Comparison of ENCODE assay signal across 2 cellular contexts in the genomic region with DNA sequence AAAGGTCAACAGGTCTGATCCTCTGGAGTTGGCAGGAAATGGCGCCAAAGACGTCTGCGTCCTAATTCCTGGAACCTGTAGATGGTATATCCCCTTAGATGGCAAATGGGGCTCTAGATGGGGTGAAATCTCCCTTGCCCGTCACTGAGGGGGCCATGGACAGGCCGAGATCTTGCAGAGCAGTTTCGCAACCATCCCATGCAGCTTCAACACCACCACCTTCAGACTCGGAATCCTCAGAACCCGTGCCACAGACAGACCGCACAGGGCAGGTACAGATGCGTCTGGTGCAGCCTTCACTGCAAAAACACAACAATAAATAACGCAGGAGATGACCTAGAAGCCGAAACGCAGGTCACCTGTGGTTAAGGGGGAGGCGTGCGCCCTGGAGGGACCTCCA.
TF ChIP-seq lines count a peak whose summit lies in the region.

No MANE protein-coding gene starts in this region.

TF ChIP-seq in HepG2, 621 proteins besides CTCF, POLR2A, EP300 and RAD21:
- TF ChIP-seq POLR2G (IDR thresholded peaks at IDR 0.05; ENCODE audit: low read depth, low read length) (0 out of 2 replicates have a peak, but pooled peaks have one; percentile 26), TAF1 (CRISPR knock-in tag; IDR thresholded peaks at IDR 0.05) (no peak), MEF2D (CRISPR knock-in tag; IDR thresholded peaks at IDR 0.05) (no peak), CEBPB (IDR thresholded peaks at IDR 0.05; ENCODE audit: borderline replicate concordance, low read depth, low read length) (peak; percentile 63), GPN1 (CRISPR knock-in tag; IDR thresholded peaks at IDR 0.05; ENCODE audit: borderline replicate concordance) (no peak), RFX1 (IDR thresholded peaks at IDR 0.05) (no peak), IRF1 (CRISPR knock-in tag; IDR thresholded peaks at IDR 0.05; ENCODE audit: low read depth) (no peak)

TF ChIP-seq in H1, 55 proteins besides CTCF, POLR2A, EP300 and RAD21:
- TF ChIP-seq NANOG (IDR thresholded peaks at IDR 0.05; ENCODE audit: insufficient read depth, low read depth, low read length, poor library complexity, severe bottlenecking) (no peak), SIX5 (IDR thresholded peaks at IDR 0.05; ENCODE audit: low read depth, low read length) (no peak), HDAC2 (IDR thresholded peaks at IDR 0.05; ENCODE audit: borderline replicate concordance in 1 of 2, low read depth in 2 of 2, low read length in 2 of 2) (no peak), TCF12 (IDR thresholded peaks at IDR 0.05; ENCODE audit: low read depth, low read length) (no peak), YY1 (IDR thresholded peaks at IDR 0.05; ENCODE audit: low read depth, low read length) (no peak), SP4 (IDR thresholded peaks at IDR 0.05; ENCODE audit: low read length) (no peak), ZNF274 (IDR thresholded peaks at IDR 0.05; ENCODE audit: borderline replicate concordance, extremely low read depth, low read length) (no peak), TAF1 (IDR thresholded peaks at IDR 0.05; ENCODE audit: low read depth, low read length) (no peak), POLR2AphosphoS5 (IDR thresholded peaks at IDR 0.05; ENCODE audit: low read depth, low read length) (no peak), EZH2 (IDR thresholded peaks at IDR 0.05; ENCODE audit: low read depth, low read length, severe bottlenecking) (no peak), CHD2 (IDR thresholded peaks at IDR 0.05; ENCODE audit: low read length) (no peak), RFX5 (IDR thresholded peaks at IDR 0.05; ENCODE audit: borderline replicate concordance, low read depth, low read length) (no peak), CTBP2 (IDR thresholded peaks at IDR 0.05; ENCODE audit: borderline replicate concordance, insufficient read depth, insufficient read length, low read length) (no peak), BACH1 (IDR thresholded peaks at IDR 0.05; ENCODE audit: low read length) (no peak)
- TF ChIP-seq, protein P1, sequence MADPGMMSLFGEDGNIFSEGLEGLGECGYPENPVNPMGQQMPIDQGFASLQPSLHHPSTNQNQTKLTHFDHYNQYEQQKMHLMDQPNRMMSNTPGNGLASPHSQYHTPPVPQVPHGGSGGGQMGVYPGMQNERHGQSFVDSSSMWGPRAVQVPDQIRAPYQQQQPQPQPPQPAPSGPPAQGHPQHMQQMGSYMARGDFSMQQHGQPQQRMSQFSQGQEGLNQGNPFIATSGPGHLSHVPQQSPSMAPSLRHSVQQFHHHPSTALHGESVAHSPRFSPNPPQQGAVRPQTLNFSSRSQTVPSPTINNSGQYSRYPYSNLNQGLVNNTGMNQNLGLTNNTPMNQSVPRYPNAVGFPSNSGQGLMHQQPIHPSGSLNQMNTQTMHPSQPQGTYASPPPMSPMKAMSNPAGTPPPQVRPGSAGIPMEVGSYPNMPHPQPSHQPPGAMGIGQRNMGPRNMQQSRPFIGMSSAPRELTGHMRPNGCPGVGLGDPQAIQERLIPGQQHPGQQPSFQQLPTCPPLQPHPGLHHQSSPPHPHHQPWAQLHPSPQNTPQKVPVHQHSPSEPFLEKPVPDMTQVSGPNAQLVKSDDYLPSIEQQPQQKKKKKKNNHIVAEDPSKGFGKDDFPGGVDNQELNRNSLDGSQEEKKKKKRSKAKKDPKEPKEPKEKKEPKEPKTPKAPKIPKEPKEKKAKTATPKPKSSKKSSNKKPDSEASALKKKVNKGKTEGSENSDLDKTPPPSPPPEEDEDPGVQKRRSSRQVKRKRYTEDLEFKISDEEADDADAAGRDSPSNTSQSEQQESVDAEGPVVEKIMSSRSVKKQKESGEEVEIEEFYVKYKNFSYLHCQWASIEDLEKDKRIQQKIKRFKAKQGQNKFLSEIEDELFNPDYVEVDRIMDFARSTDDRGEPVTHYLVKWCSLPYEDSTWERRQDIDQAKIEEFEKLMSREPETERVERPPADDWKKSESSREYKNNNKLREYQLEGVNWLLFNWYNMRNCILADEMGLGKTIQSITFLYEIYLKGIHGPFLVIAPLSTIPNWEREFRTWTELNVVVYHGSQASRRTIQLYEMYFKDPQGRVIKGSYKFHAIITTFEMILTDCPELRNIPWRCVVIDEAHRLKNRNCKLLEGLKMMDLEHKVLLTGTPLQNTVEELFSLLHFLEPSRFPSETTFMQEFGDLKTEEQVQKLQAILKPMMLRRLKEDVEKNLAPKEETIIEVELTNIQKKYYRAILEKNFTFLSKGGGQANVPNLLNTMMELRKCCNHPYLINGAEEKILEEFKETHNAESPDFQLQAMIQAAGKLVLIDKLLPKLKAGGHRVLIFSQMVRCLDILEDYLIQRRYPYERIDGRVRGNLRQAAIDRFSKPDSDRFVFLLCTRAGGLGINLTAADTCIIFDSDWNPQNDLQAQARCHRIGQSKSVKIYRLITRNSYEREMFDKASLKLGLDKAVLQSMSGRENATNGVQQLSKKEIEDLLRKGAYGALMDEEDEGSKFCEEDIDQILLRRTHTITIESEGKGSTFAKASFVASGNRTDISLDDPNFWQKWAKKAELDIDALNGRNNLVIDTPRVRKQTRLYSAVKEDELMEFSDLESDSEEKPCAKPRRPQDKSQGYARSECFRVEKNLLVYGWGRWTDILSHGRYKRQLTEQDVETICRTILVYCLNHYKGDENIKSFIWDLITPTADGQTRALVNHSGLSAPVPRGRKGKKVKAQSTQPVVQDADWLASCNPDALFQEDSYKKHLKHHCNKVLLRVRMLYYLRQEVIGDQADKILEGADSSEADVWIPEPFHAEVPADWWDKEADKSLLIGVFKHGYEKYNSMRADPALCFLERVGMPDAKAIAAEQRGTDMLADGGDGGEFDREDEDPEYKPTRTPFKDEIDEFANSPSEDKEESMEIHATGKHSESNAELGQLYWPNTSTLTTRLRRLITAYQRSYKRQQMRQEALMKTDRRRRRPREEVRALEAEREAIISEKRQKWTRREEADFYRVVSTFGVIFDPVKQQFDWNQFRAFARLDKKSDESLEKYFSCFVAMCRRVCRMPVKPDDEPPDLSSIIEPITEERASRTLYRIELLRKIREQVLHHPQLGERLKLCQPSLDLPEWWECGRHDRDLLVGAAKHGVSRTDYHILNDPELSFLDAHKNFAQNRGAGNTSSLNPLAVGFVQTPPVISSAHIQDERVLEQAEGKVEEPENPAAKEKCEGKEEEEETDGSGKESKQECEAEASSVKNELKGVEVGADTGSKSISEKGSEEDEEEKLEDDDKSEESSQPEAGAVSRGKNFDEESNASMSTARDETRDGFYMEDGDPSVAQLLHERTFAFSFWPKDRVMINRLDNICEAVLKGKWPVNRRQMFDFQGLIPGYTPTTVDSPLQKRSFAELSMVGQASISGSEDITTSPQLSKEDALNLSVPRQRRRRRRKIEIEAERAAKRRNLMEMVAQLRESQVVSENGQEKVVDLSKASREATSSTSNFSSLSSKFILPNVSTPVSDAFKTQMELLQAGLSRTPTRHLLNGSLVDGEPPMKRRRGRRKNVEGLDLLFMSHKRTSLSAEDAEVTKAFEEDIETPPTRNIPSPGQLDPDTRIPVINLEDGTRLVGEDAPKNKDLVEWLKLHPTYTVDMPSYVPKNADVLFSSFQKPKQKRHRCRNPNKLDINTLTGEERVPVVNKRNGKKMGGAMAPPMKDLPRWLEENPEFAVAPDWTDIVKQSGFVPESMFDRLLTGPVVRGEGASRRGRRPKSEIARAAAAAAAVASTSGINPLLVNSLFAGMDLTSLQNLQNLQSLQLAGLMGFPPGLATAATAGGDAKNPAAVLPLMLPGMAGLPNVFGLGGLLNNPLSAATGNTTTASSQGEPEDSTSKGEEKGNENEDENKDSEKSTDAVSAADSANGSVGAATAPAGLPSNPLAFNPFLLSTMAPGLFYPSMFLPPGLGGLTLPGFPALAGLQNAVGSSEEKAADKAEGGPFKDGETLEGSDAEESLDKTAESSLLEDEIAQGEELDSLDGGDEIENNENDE (IDR thresholded peaks at IDR 0.05; ENCODE audit: insufficient replicate concordance, low read length), result no peak
- TF ChIP-seq, protein P2, sequence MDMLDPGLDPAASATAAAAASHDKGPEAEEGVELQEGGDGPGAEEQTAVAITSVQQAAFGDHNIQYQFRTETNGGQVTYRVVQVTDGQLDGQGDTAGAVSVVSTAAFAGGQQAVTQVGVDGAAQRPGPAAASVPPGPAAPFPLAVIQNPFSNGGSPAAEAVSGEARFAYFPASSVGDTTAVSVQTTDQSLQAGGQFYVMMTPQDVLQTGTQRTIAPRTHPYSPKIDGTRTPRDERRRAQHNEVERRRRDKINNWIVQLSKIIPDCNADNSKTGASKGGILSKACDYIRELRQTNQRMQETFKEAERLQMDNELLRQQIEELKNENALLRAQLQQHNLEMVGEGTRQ (IDR thresholded peaks at IDR 0.05; ENCODE audit: low read length), result no peak
